8 cellular contexts compared by ENCODE assay signal in genomic region chr14:21894003-21894897, GRCh38.
DNase-seq lines count a peak whose midpoint lies in the region; ATAC-seq and TF ChIP-seq lines count a peak whose summit lies in the region.

No MANE protein-coding gene starts in this region.

- intact Hi-C loops in uterus (cut with DNase I; ENCODE audit: low total_unique reads), result no loop called here

- no peak for TF ChIP-seq POLR2A in uterus (IDR thresholded peaks at IDR 0.05)

- no peaks in the 10 kb centered on the region for H3K36me3 ChIP-seq in uterus

- peak; percentile 37; the same call in 1 of the 2 replicates for TF ChIP-seq CTCF in GM12875 (IDR thresholded peaks at IDR 0.05; ENCODE audit: borderline replicate concordance, insufficient read depth, low read depth, low read length)
- TF ChIP-seq CTCF in astrocyte of the spinal cord (IDR thresholded peaks at IDR 0.05; ENCODE audit: low read depth, low read length), result peak; percentile 28
- no peak for TF ChIP-seq CTCF in uterus (IDR thresholded peaks at IDR 0.05)

- peak overlapping the region; percentile 89 to 93 for H3K27ac Mint-ChIP-seq in T-cell

- no peaks in the 10 kb centered on the region for H3K4me1 ChIP-seq in uterus

- POLR2A ChIA-PET in T-cell (lab: Charles Lee), result no interaction called here

- no peaks in the 10 kb centered on the region for H3K27me3 ChIP-seq in uterus

- in situ Hi-C loops in astrocyte of the spinal cord (cut with HindIII; ENCODE audit: low sequenced_read_pairs), result no loop called here

- peak overlapping the region; percentile 74 to 79 (median 77) for H3K4me3 Mint-ChIP-seq in T-cell

- ATAC-seq in T-cell (replicated peaks in 1 of 4) (peak; percentile 80 to 90 (median 86)), GM19397 (IDR thresholded peaks at IDR 0.05; ENCODE audit: unreplicated experiment) (no peak)

- DNase-seq in T-cell, result peak in 32 of 34 experiments; percentile 12 to 60 (median 44)
- no peak for DNase-seq in astrocyte of the spinal cord (ENCODE audit: low read depth, low spot score)
- peak; percentile 4 for DNase-seq in pons (ENCODE audit: low spot score)
- DNase-seq in ureter (ENCODE audit: low spot score), result no peak
- DNase-seq in NCI-H524 (lab: John Stamatoyannopoulos, UW), result no peak
- no peak for DNase-seq in uterus

- peaks cover 15 to 16% (median 15%) of the 10 kb centered on the region in 3 donors for H3K4me1 Mint-ChIP-seq in T-cell

- H3K27me3 Mint-ChIP-seq in T-cell, result peaks cover 0 to 2% of the 10 kb centered on the region in 2 donors

- H3K9me3 Mint-ChIP-seq in T-cell, result no peaks in the 10 kb centered on the region

- H3K27ac ChIP-seq in uterus, result no peak overlapping the region

- CTCF ChIA-PET in T-cell (lab: Charles Lee), result interaction anchor here in 1 of 2 donors (0.5 to 1.5 kb wide), 4 partner anchors 11 to 819 kb away, joined by 3 to 5 read pairs (median 3); no protein-coding TSS in a partner anchor

- H3K4me3 ChIP-seq in GM12875 (ENCODE audit: low read depth, low read length) (no peak overlapping the region), astrocyte of the spinal cord (ENCODE audit: low read depth, low read length) (no peak overlapping the region), uterus (no peak overlapping the region)

- no peaks in the 10 kb centered on the region for H3K36me3 Mint-ChIP-seq in T-cell

- H3K9me3 ChIP-seq in uterus, result no peaks in the 10 kb centered on the region

Comparison
In these comparisons a context has a peak if more than half of its experiments do, and no peak if none do; other contexts are left out.
1. CTCF ChIP-seq: peak in GM12875 (single experiment) and astrocyte of the spinal cord (single experiment); none in uterus (0 of 4).
2. DNase-seq: peak in T-cell (32 of 34) and pons (single experiment); none in astrocyte of the spinal cord (single experiment), ureter (single experiment), NCI-H524 (0 of 2) and uterus (0 of 2).